In the genomic region with DNA sequence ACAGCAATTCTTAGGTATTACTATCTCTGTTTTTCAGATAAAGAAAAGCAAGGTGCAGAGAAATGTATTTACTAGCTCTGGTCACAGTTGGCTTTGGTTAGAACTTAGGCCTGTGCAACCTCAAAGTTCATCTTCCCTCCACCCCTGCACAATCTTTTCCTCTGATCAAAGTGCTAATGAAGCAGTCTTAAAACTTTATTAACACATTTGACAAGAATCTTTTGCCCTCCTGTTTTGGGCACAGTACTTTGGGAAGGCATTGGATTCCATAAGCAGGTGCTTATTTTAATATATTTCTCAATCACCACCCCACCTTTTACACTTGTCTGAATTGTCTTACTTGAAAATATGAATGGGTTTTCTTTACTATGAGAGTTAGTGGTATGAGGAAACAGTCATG, we compare ENCODE assay signal across 17 cellular contexts. TPM values are rescaled to one million over a fixed set of nuclear protein-coding genes. Genes with fewer than 3 reads are reported as not detected.
DNase-seq lines count a peak whose midpoint lies in the region; ATAC-seq, FAIRE-seq and TF ChIP-seq lines count a peak whose summit lies in the region.
"Had no signal": no experiment of that assay in that cellular context is flagged by ENCODE, and none has a peak within 500 bp of the region (broad histone marks: within the 10 kb centered on the region; RNA-seq: fewer than 3 reads in every experiment).

No MANE protein-coding gene starts in this region.

- H2AFZ ChIP-seq in keratinocyte (ENCODE audit: control insufficient read depth, low read length): no peak overlapping the region
- H2AFZ ChIP-seq: neural progenitor cell had no signal

- H3K4me1 ChIP-seq in HUES6 (ENCODE audit: control insufficient read depth, insufficient read depth, low read length) (peaks cover 36% of the 10 kb centered on the region), keratinocyte (ENCODE audit: control insufficient read depth, extremely low read depth, insufficient read depth, low read length) (peaks cover 41% of the 10 kb centered on the region)

- peak overlapping the region; percentile 37 for H3K27ac Mint-ChIP-seq in T-helper 1 cell treated with Interleukin-12 subunit alpha and Interleukin-12 subunit beta and Interleukin-4 antibody, amounts not matched to agents 30 μg/mL and 1 μg/mL, for 36 hours
- H3K27ac Mint-ChIP-seq in activated T-helper 1 cell treated with anti-CD3 and anti-CD28 coated beads, Interleukin-12 subunit alpha, Interleukin-12 subunit beta, Interleukin-2, Interleukin-4 antibody, amounts not matched to agents 30 ng/mL and 10 ng/mL and 1 ng/mL, durations not matched to agents 14 hours and 24 hours and 36 hours: no peak overlapping the region
- H3K27ac Mint-ChIP-seq: dendritic cell treated with granulocyte-macrophage colony-stimulating factor and Interleukin-4, amounts not matched to agents 40 ng/mL and 50 ng/mL, for 4 days; neural progenitor cell had no signal

- no peaks in the 10 kb centered on the region for H3K9me3 ChIP-seq in HUES6 (ENCODE audit: control insufficient read depth, insufficient read depth, low read depth, low read length)
- H3K9me3 ChIP-seq in keratinocyte (ENCODE audit: control insufficient read depth, low read depth, low read length): no peaks in the 10 kb centered on the region
- H3K9me3 ChIP-seq: lower lobe of right lung had no signal

- H3K27me3 Mint-ChIP-seq in T-helper 1 cell treated with Interleukin-12 subunit alpha and Interleukin-12 subunit beta and Interleukin-4 antibody, amounts not matched to agents 30 μg/mL and 1 μg/mL, for 36 hours (ENCODE audit: low read depth): no peaks in the 10 kb centered on the region
- H3K27me3 Mint-ChIP-seq in activated T-helper 1 cell treated with anti-CD3 and anti-CD28 coated beads, Interleukin-12 subunit alpha, Interleukin-12 subunit beta, Interleukin-2, Interleukin-4 antibody, amounts not matched to agents 30 ng/mL and 10 ng/mL and 1 ng/mL, durations not matched to agents 14 hours and 24 hours and 36 hours (ENCODE audit: insufficient read depth): no peaks in the 10 kb centered on the region
- H3K27me3 Mint-ChIP-seq: dendritic cell treated with granulocyte-macrophage colony-stimulating factor and Interleukin-4, amounts not matched to agents 40 ng/mL and 50 ng/mL, for 4 days had no signal

- no peak for ATAC-seq in GM21526 (IDR thresholded peaks at IDR 0.05; ENCODE audit: low FRiP score, unreplicated experiment)
- ATAC-seq: lower lobe of right lung had no signal

- H3K27me3 ChIP-seq in HUES6 (ENCODE audit: control insufficient read depth, insufficient read depth, low read length) (no peaks in the 10 kb centered on the region), keratinocyte (ENCODE audit: control insufficient read depth, extremely low read depth, insufficient read depth, low read length) (no peaks in the 10 kb centered on the region)
- H3K27me3 ChIP-seq: neural progenitor cell had no signal

- H3K4me3 ChIP-seq in HUES6 (ENCODE audit: low read depth, low read length) (no peak overlapping the region), keratinocyte (ENCODE audit: control insufficient read depth in 2 of 3, extremely low read depth in 1 of 3, insufficient read depth in 2 of 3, low read depth in 1 of 3, low read length in 3 of 3) (no peak overlapping the region)
- H3K4me3 ChIP-seq: lower lobe of right lung, neural progenitor cell had no signal

- TF ChIP-seq POLR2A in GM12891 (IDR thresholded peaks at IDR 0.05; ENCODE audit: low read depth, low read length): no peak

- no peaks in the 10 kb centered on the region for H3K9me1 ChIP-seq in keratinocyte (ENCODE audit: control insufficient read depth, extremely low read depth, insufficient read depth, low read length)

- H3K4me1 Mint-ChIP-seq in T-helper 1 cell treated with Interleukin-12 subunit alpha and Interleukin-12 subunit beta and Interleukin-4 antibody, amounts not matched to agents 30 μg/mL and 1 μg/mL, for 36 hours (ENCODE audit: low read depth): peaks cover 46% of the 10 kb centered on the region
- H3K4me1 Mint-ChIP-seq in activated T-helper 1 cell treated with anti-CD3 and anti-CD28 coated beads, Interleukin-12 subunit alpha, Interleukin-12 subunit beta, Interleukin-2, Interleukin-4 antibody, amounts not matched to agents 30 ng/mL and 10 ng/mL and 1 ng/mL, durations not matched to agents 14 hours and 24 hours and 36 hours (ENCODE audit: low read depth): peaks cover 48% of the 10 kb centered on the region

- peak overlapping the region; percentile 10 for H3K9ac ChIP-seq in HUES6 (ENCODE audit: low read length)
- H3K9ac ChIP-seq in keratinocyte (ENCODE audit: control insufficient read depth, extremely low read depth, insufficient read depth, low read length): no peak overlapping the region
- H3K9ac ChIP-seq: neural progenitor cell had no signal

- peaks cover 21% of the 10 kb centered on the region for H3K79me2 ChIP-seq in keratinocyte (ENCODE audit: control insufficient read depth, insufficient read depth, low read length)

- H3K27ac ChIP-seq in HUES6 (ENCODE audit: low read depth, low read length): 0 out of 2 replicates have a peak overlapping the region, but pooled peaks have one; percentile 75
- no peak overlapping the region for H3K27ac ChIP-seq in keratinocyte (ENCODE audit: control insufficient read depth, insufficient read depth, low read length)
- H3K27ac ChIP-seq: 22Rv1, lower lobe of right lung, neural progenitor cell had no signal

- DNase-seq in T-helper 1 cell (no peak), keratinocyte (ENCODE audit: low read depth, low spot score) (no peak), GM12891 (ENCODE audit: insufficient read length, low spot score) (no peak), T-helper 9 cell (no peak)
- DNase-seq in activated T-helper 1 cell treated with anti-CD3 and anti-CD28 coated beads, Interleukin-12 subunit alpha, Interleukin-12 subunit beta, Interleukin-2, Interleukin-4 antibody, amounts not matched to agents 30 ng/mL and 10 ng/mL and 1 ng/mL, durations not matched to agents 14 hours and 24 hours and 36 hours (ENCODE audit: low spot score): no peak
- DNase-seq: lower lobe of right lung; NK-92 treated with Interleukin-12 subunit alpha and Interleukin-12 subunit beta, amount 100 ng/mL, for 24 hours; SHP77 treated with DMSO at 0.1 percent for 48 hours; stimulated activated CD4-positive, alpha-beta T cell treated with anti-CD3 and anti-CD28 coated beads, Interleukin-1b, Interleukin-23, amount 100 ng/mL, for 48 hours; trophoblast cell had no signal

- no peaks in the 10 kb centered on the region for H3K9me3 Mint-ChIP-seq in T-helper 1 cell treated with Interleukin-12 subunit alpha and Interleukin-12 subunit beta and Interleukin-4 antibody, amounts not matched to agents 30 μg/mL and 1 μg/mL, for 36 hours
- H3K9me3 Mint-ChIP-seq in activated T-helper 1 cell treated with anti-CD3 and anti-CD28 coated beads, Interleukin-12 subunit alpha, Interleukin-12 subunit beta, Interleukin-2, Interleukin-4 antibody, amounts not matched to agents 30 ng/mL and 10 ng/mL and 1 ng/mL, durations not matched to agents 14 hours and 24 hours and 36 hours: no peaks in the 10 kb centered on the region
- H3K9me3 Mint-ChIP-seq: dendritic cell treated with granulocyte-macrophage colony-stimulating factor and Interleukin-4, amounts not matched to agents 40 ng/mL and 50 ng/mL, for 4 days had no signal

- dilution Hi-C loops in keratinocyte (cut with MboI; ENCODE audit: extremely low pct_ligation_motif_present, low sequenced_read_pairs): no loop called here

- intact Hi-C loops in activated T-helper 1 cell treated with anti-CD3 and anti-CD28 coated beads, Interleukin-12 subunit alpha, Interleukin-12 subunit beta, Interleukin-2, Interleukin-4 antibody, amounts not matched to agents 30 ng/mL and 10 ng/mL and 1 ng/mL, durations not matched to agents 14 hours and 24 hours and 36 hours (cut with micrococcal nuclease): no loop called here

- H3K36me3 ChIP-seq in HUES6 (ENCODE audit: control insufficient read depth, insufficient read depth, low read length) (no peaks in the 10 kb centered on the region), keratinocyte (ENCODE audit: control insufficient read depth in 2 of 2, extremely low read depth in 1 of 2, insufficient read depth in 2 of 2, low read length in 2 of 2) (no peaks in the 10 kb centered on the region)
- H3K36me3 ChIP-seq: lower lobe of right lung, neural progenitor cell had no signal

- H3K4me2 ChIP-seq in keratinocyte (ENCODE audit: control insufficient read depth, extremely low read depth, insufficient read depth, low read depth, low read length): peak overlapping the region; percentile 86
- H3K4me2 ChIP-seq: neural progenitor cell had no signal

- no peaks in the 10 kb centered on the region for H4K20me1 ChIP-seq in keratinocyte (ENCODE audit: control insufficient read depth, extremely low read depth, insufficient read depth, low read length)

- no peak for FAIRE-seq in keratinocyte (lab: Jason Lieb, UNC)
- FAIRE-seq in GM12891 (lab: Jason Lieb, UNC): no peak
- FAIRE-seq: G401.6 had no signal

- peaks cover 12% of the 10 kb centered on the region for H3K36me3 Mint-ChIP-seq in T-helper 1 cell treated with Interleukin-12 subunit alpha and Interleukin-12 subunit beta and Interleukin-4 antibody, amounts not matched to agents 30 μg/mL and 1 μg/mL, for 36 hours (ENCODE audit: low read depth)
- H3K36me3 Mint-ChIP-seq in activated T-helper 1 cell treated with anti-CD3 and anti-CD28 coated beads, Interleukin-12 subunit alpha, Interleukin-12 subunit beta, Interleukin-2, Interleukin-4 antibody, amounts not matched to agents 30 ng/mL and 10 ng/mL and 1 ng/mL, durations not matched to agents 14 hours and 24 hours and 36 hours (ENCODE audit: low read depth): peaks cover 13% of the 10 kb centered on the region
- H3K36me3 Mint-ChIP-seq: neural progenitor cell had no signal

- no peak for TF ChIP-seq CTCF in keratinocyte (optimal IDR thresholded peaks at IDR 0.05 in 1 of 3, IDR thresholded peaks at IDR 0.05 in 1 of 3, conservative IDR thresholded peaks at IDR 0.05 in 1 of 3; ENCODE audit: extremely low read depth in 1 of 3, insufficient read depth in 2 of 3, low read length in 3 of 3)

- peak overlapping the region; percentile 31 for H3K4me3 Mint-ChIP-seq in T-helper 1 cell treated with Interleukin-12 subunit alpha and Interleukin-12 subunit beta and Interleukin-4 antibody, amounts not matched to agents 30 μg/mL and 1 μg/mL, for 36 hours
- H3K4me3 Mint-ChIP-seq in activated T-helper 1 cell treated with anti-CD3 and anti-CD28 coated beads, Interleukin-12 subunit alpha, Interleukin-12 subunit beta, Interleukin-2, Interleukin-4 antibody, amounts not matched to agents 30 ng/mL and 10 ng/mL and 1 ng/mL, durations not matched to agents 14 hours and 24 hours and 36 hours: peak overlapping the region; percentile 57
- H3K4me3 Mint-ChIP-seq: dendritic cell treated with granulocyte-macrophage colony-stimulating factor and Interleukin-4, amounts not matched to agents 40 ng/mL and 50 ng/mL, for 4 days; neural progenitor cell had no signal

RNA-seq across cellular contexts. Expression of gene IRAK4, which starts 2.8 kb away (rescaled TPM):
- 21.4 and 22.5 TPM in 2 replicates for total RNA-seq in activated T-helper 1 cell treated with anti-CD3 and anti-CD28 coated beads, Interleukin-12 subunit alpha, Interleukin-12 subunit beta, Interleukin-2, Interleukin-4 antibody, amounts not matched to agents 30 ng/mL and 10 ng/mL and 1 ng/mL, durations not matched to agents 14 hours and 24 hours and 36 hours
- polyA plus RNA-seq in keratinocyte: 8.7 to 13.9 TPM (median 10.8 TPM) in 3 replicates
- 6.4 TPM for polyA plus RNA-seq in keratinocyte (2011; ENCODE audit: low read depth)
- 5.2 and 9.7 TPM in 2 replicates for polyA plus RNA-seq in keratinocyte (2011; cell fraction: cytosol; rRNA removed)
- polyA plus RNA-seq in keratinocyte (2011; cell fraction: nucleus; rRNA removed): 13.7 and 16.6 TPM in 2 replicates
- polyA plus RNA-seq in keratinocyte (2012; ENCODE audit: low replicate concordance): 6.3 and 9.0 TPM in 2 replicates
- polyA minus RNA-seq in keratinocyte: 3.1 to 17.5 TPM (median 7.1 TPM) in 3 replicates
- polyA minus RNA-seq in keratinocyte (2011; cell fraction: cytosol; rRNA and poly(A)+ RNA removed): 10.0 TPM
- polyA minus RNA-seq in keratinocyte (2011; cell fraction: nucleus; rRNA and poly(A)+ RNA removed): 5.0 and 11.7 TPM in 2 replicates
- 12.4 TPM for polyA plus RNA-seq in GM12891 (2012; ENCODE audit: low read depth, missing spikeins)

RNA-seq across cellular contexts. Expression of gene PUS7L, which starts 2.9 kb away (rescaled TPM):
- 23.1 and 25.4 TPM in 2 replicates for total RNA-seq in activated T-helper 1 cell treated with anti-CD3 and anti-CD28 coated beads, Interleukin-12 subunit alpha, Interleukin-12 subunit beta, Interleukin-2, Interleukin-4 antibody, amounts not matched to agents 30 ng/mL and 10 ng/mL and 1 ng/mL, durations not matched to agents 14 hours and 24 hours and 36 hours
- polyA plus RNA-seq in keratinocyte: 7.4 to 10.8 TPM (median 7.9 TPM) in 3 replicates
- 5.2 TPM for polyA plus RNA-seq in keratinocyte (2011; ENCODE audit: low read depth)
- polyA plus RNA-seq in keratinocyte (2011; cell fraction: cytosol; rRNA removed): 3.2 and 7.5 TPM in 2 replicates
- polyA plus RNA-seq in keratinocyte (2011; cell fraction: nucleus; rRNA removed): 6.6 and 9.1 TPM in 2 replicates
- polyA plus RNA-seq in keratinocyte (2012; ENCODE audit: low replicate concordance): 3.1 and 6.9 TPM in 2 replicates
- polyA minus RNA-seq in keratinocyte: 2.3 to 27.3 TPM (median 12.8 TPM) in 3 replicates
- polyA minus RNA-seq in keratinocyte (2011; cell fraction: cytosol; rRNA and poly(A)+ RNA removed): 6.5 TPM
- 9.0 and 20.4 TPM in 2 replicates for polyA minus RNA-seq in keratinocyte (2011; cell fraction: nucleus; rRNA and poly(A)+ RNA removed)
- polyA plus RNA-seq in GM12891 (2012; ENCODE audit: low read depth, missing spikeins): 4.5 TPM

RNA-seq across cellular contexts. Expression of gene TWF1, which starts 44.6 kb away (rescaled TPM):
- 28.4 and 29.2 TPM in 2 replicates for total RNA-seq in activated T-helper 1 cell treated with anti-CD3 and anti-CD28 coated beads, Interleukin-12 subunit alpha, Interleukin-12 subunit beta, Interleukin-2, Interleukin-4 antibody, amounts not matched to agents 30 ng/mL and 10 ng/mL and 1 ng/mL, durations not matched to agents 14 hours and 24 hours and 36 hours
- polyA plus RNA-seq in keratinocyte: 81.4 to 167 TPM (median 96.2 TPM) in 3 replicates
- 139 TPM for polyA plus RNA-seq in keratinocyte (2011; ENCODE audit: low read depth)
- 85.2 and 182 TPM in 2 replicates for polyA plus RNA-seq in keratinocyte (2011; cell fraction: cytosol; rRNA removed)
- 45.1 and 50.5 TPM in 2 replicates for polyA plus RNA-seq in keratinocyte (2011; cell fraction: nucleus; rRNA removed)
- polyA plus RNA-seq in keratinocyte (2012; ENCODE audit: low replicate concordance): 63.1 and 94.4 TPM in 2 replicates
- polyA minus RNA-seq in keratinocyte: 12.9 to 112 TPM (median 49.8 TPM) in 3 replicates
- polyA minus RNA-seq in keratinocyte (2011; cell fraction: cytosol; rRNA and poly(A)+ RNA removed): 121 TPM
- 19.5 and 37.6 TPM in 2 replicates for polyA minus RNA-seq in keratinocyte (2011; cell fraction: nucleus; rRNA and poly(A)+ RNA removed)
- 11.3 TPM for polyA plus RNA-seq in GM12891 (2012; ENCODE audit: low read depth, missing spikeins)
